ENCODE assay signal across 17 cellular contexts in the genomic region with DNA sequence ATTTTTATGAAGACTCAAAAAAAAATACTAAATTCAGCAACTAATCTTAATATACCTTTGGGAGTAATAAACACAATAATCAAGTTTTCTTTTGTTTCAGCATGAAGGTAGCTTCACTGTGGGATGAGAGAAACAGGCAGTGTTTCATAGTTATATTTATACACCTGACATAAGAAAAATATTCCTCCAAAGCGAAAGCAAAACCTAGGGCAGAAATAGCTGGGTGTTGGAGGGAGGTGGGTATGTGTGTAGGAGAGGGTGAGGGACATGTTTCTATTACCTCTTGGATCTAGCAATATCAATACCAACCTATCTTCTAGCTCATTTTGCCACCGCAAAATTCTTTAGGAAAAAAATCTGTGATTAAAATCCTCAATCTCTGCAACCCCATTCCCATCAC. TPM values are rescaled to one million over a fixed set of nuclear protein-coding genes. Genes with fewer than 3 reads are reported as not detected.
DNase-seq lines count a peak whose midpoint lies in the region; ATAC-seq and TF ChIP-seq lines count a peak whose summit lies in the region.
"Had no signal": no experiment of that assay in that cellular context is flagged by ENCODE, and none has a peak within 500 bp of the region (broad histone marks: within the 10 kb centered on the region; RNA-seq: fewer than 3 reads in every experiment).

No MANE protein-coding gene starts in this region.

- H3K27ac Mint-ChIP-seq in CD8-positive, alpha-beta T cell = no peak overlapping the region

- H3K4me3 ChIP-seq in ACC112 (ENCODE audit: low read depth, low read length) (peak overlapping the region; percentile 50), MM.1S (ENCODE audit: low read length) (peak overlapping the region; percentile 44; the same call in 1 of the 2 replicates), endocrine pancreas (ENCODE audit: control insufficient read depth, insufficient read depth, low read length) (peak overlapping the region; percentile 61)
- H3K4me3 ChIP-seq in CD8-positive, alpha-beta T cell (ENCODE audit: low read depth, low read length) = no peak overlapping the region
- H3K4me3 ChIP-seq: A549, PC-9 had no signal

- intact Hi-C loops in CD8-positive, alpha-beta T cell (cut with DNase I, micrococcal nuclease) = loop anchor here in 1 of 2 experiments (5.0 kb wide), 1 partner anchor 75 kb away; no protein-coding TSS in a partner anchor
- intact Hi-C loops in sciatic nerve (cut with DNase I) = no loop called here

- no peaks in the 10 kb centered on the region for H3K27me3 Mint-ChIP-seq in CD8-positive, alpha-beta T cell (ENCODE audit: low read depth)

- no peak for ATAC-seq in CD8-positive, alpha-beta T cell
- ATAC-seq in GM21737 (IDR thresholded peaks at IDR 0.05; ENCODE audit: unreplicated experiment) = no peak
- ATAC-seq in HG03460 (IDR thresholded peaks at IDR 0.05; ENCODE audit: unreplicated experiment) = no peak
- ATAC-seq in sciatic nerve = no peak
- ATAC-seq: A549 had no signal

- H3K4me3 Mint-ChIP-seq in CD8-positive, alpha-beta T cell = peak overlapping the region; percentile 19

- H3K27ac ChIP-seq in ACC112 (ENCODE audit: low read depth, low read length) (no peak overlapping the region), MM.1S (ENCODE audit: low read length) (peak overlapping the region; percentile 44; the same call in 1 of the 2 replicates)
- H3K27ac ChIP-seq in CD8-positive, alpha-beta T cell (ENCODE audit: low read depth, low read length) = no peak overlapping the region
- H3K27ac ChIP-seq: A549, PC-9 had no signal

- H3K4me1 Mint-ChIP-seq in CD8-positive, alpha-beta T cell (ENCODE audit: low read depth) = peaks cover 22% of the 10 kb centered on the region

- no peak for TF ChIP-seq CTCF in CD8-positive, alpha-beta T cell (IDR thresholded peaks at IDR 0.05)
- TF ChIP-seq CTCF in MM.1S (IDR thresholded peaks at IDR 0.05; ENCODE audit: low read length) = no peak

- H3K36me3 ChIP-seq in ACC112 (ENCODE audit: insufficient read depth, low read length) (no peaks in the 10 kb centered on the region), MM.1S (replicated peaks; ENCODE audit: insufficient read depth, low read length) (no peaks in the 10 kb centered on the region), endocrine pancreas (ENCODE audit: control insufficient read depth, insufficient read depth, low read length) (no peaks in the 10 kb centered on the region)
- H3K36me3 ChIP-seq in CD8-positive, alpha-beta T cell (ENCODE audit: insufficient read depth, low read length) = no peaks in the 10 kb centered on the region

- CTCF ChIA-PET in CD8-positive, alpha-beta T cell (lab: Charles Lee) = interaction anchor here (1.1 to 1.5 kb wide), 2 partner anchors 38 to 412 kb away, joined by 3 read pairs; no protein-coding TSS in a partner anchor

- no peaks in the 10 kb centered on the region for H3F3A ChIP-seq in MM.1S (ENCODE audit: insufficient read depth, low read length)

- H3K36me3 Mint-ChIP-seq in CD8-positive, alpha-beta T cell = no peaks in the 10 kb centered on the region
- H3K36me3 Mint-ChIP-seq: CD4-positive, alpha-beta memory T cell had no signal

- H3K9ac ChIP-seq in MM.1S (ENCODE audit: low read length) (peak overlapping the region; percentile 29; the same call in 1 of the 2 replicates), endocrine pancreas (ENCODE audit: control insufficient read depth, insufficient read depth, low read length) (no peak overlapping the region)

- H4K20me1 ChIP-seq in MM.1S (ENCODE audit: insufficient read depth, low read length) = no peaks in the 10 kb centered on the region

- POLR2A ChIA-PET in CD8-positive, alpha-beta T cell (lab: Charles Lee) = interaction anchor here (0.8 to 2.7 kb wide), 2 partner anchors 24 to 25 kb away, joined by 3 to 15 read pairs; partner anchors contain the start of gene MAN1A2

- no peaks in the 10 kb centered on the region for H3K9me3 ChIP-seq in CD8-positive, alpha-beta T cell (ENCODE audit: low read length)
- H3K9me3 ChIP-seq in MM.1S (replicated peaks; ENCODE audit: insufficient read depth, low read length) (no peaks in the 10 kb centered on the region), endocrine pancreas (ENCODE audit: control insufficient read depth, low read length) (no peaks in the 10 kb centered on the region)
- H3K9me3 ChIP-seq: A549 had no signal

- peak overlapping the region; percentile 78 for H3K4me2 ChIP-seq in MM.1S (ENCODE audit: low read depth, low read length)
- H3K4me2 ChIP-seq: A549, PC-9 had no signal

- H3K4me1 ChIP-seq in ACC112 (ENCODE audit: control insufficient read depth, insufficient read depth, low read length, unreplicated experiment) = no peaks in the 10 kb centered on the region
- H3K4me1 ChIP-seq in CD8-positive, alpha-beta T cell (ENCODE audit: insufficient read depth, low read length) = no peaks in the 10 kb centered on the region
- H3K4me1 ChIP-seq in MM.1S (ENCODE audit: low read length) = peaks cover 16% of the 10 kb centered on the region
- H3K4me1 ChIP-seq in endocrine pancreas (ENCODE audit: control insufficient read depth, insufficient read depth, low read length) = peaks cover 18% of the 10 kb centered on the region

- DNase-seq in CD8-positive, alpha-beta T cell = no peak
- peak; percentile 39 for DNase-seq in MM.1S
- DNase-seq in NCI-H82 treated with DMSO at 0.1 percent for 48 hours (lab: John Stamatoyannopoulos, UW; ENCODE audit: unreplicated experiment) = no peak
- no peak for DNase-seq in sciatic nerve (ENCODE audit: low spot score)
- DNase-seq: CD4-positive, alpha-beta memory T cell; DND-41; Karpas-422; NCI-H1417 treated with DMSO at 0.1 percent for 48 hours; NCI-H1930; NCI-H2171; NCI-H748 treated with DMSO at 0.1 percent for 48 hours; PC-9 had no signal

- H3K27me3 ChIP-seq in ACC112 (ENCODE audit: insufficient read depth, low read length) (0 out of 2 replicates have a peak, but pooled peaks cover 7% of the 10 kb centered on the region), MM.1S (replicated peaks; ENCODE audit: insufficient read depth, low read length) (no peaks in the 10 kb centered on the region), endocrine pancreas (ENCODE audit: control insufficient read depth, insufficient read depth, low read length) (no peaks in the 10 kb centered on the region)
- no peaks in the 10 kb centered on the region for H3K27me3 ChIP-seq in CD8-positive, alpha-beta T cell (ENCODE audit: insufficient read depth, low read length)

- H3K9me2 ChIP-seq in MM.1S (replicated peaks; ENCODE audit: insufficient read depth, low read length) = no peaks in the 10 kb centered on the region

- peak overlapping the region; percentile 40 for H2AFZ ChIP-seq in ACC112 (ENCODE audit: low read length, unreplicated experiment)
- H2AFZ ChIP-seq in MM.1S (ENCODE audit: low read length) = peak overlapping the region; percentile 83
- H2AFZ ChIP-seq: PC-9 had no signal

- no peaks in the 10 kb centered on the region for H3K79me2 ChIP-seq in ACC112 (ENCODE audit: control insufficient read depth, insufficient read depth, low read length, unreplicated experiment)
- no peaks in the 10 kb centered on the region for H3K79me2 ChIP-seq in MM.1S (ENCODE audit: low read length)

- H3K9me3 Mint-ChIP-seq in CD8-positive, alpha-beta T cell = no peaks in the 10 kb centered on the region
- H3K9me3 Mint-ChIP-seq: CD4-positive, alpha-beta memory T cell had no signal

RNA-seq across cellular contexts. Expression of gene MAN1A2, which starts 24.9 kb away (rescaled TPM):
- 10 to 100 TPM; 46.5 to 49.3 TPM for total RNA-seq in CD8-positive, alpha-beta T cell
- total RNA-seq in sciatic nerve = 50.0 TPM
